ENCODE assay signal across 1 cellular context in genomic region chr7:102287465-102288146, GRCh38.
A peak's percentile ranks its signal among the peaks of the same experiment; 100 is the strongest.
TF ChIP-seq lines count a peak whose summit lies in the region.

No MANE protein-coding gene starts in this region.

TF ChIP-seq in HepG2, 621 proteins besides CTCF, POLR2A, EP300 and RAD21 (continued from another document and continues in another):
- TF ChIP-seq ZNF503 (CRISPR knock-in tag; IDR thresholded peaks at IDR 0.05) (no peak), TRIM24 (CRISPR knock-in tag; IDR thresholded peaks at IDR 0.05) (no peak), ETV5 (CRISPR knock-in tag; IDR thresholded peaks at IDR 0.05; ENCODE audit: borderline replicate concordance) (no peak), NAIF1 (CRISPR knock-in tag; IDR thresholded peaks at IDR 0.05; ENCODE audit: borderline replicate concordance) (no peak), SOX13 (IDR thresholded peaks at IDR 0.05) (no peak), SOX13 (CRISPR knock-in tag; conservative IDR thresholded peaks at IDR 0.05 in 1 of 2, IDR thresholded peaks at IDR 0.05 in 1 of 2) (no peak), SYNCRIP (IDR thresholded peaks at IDR 0.05; ENCODE audit: insufficient read depth, low read depth, low read length) (no peak), ZNF18 (CRISPR knock-in tag; IDR thresholded peaks at IDR 0.05; ENCODE audit: insufficient replicate concordance) (no peak), CBX5 (CRISPR knock-in tag; IDR thresholded peaks at IDR 0.05; ENCODE audit: borderline replicate concordance) (no peak), ZNF562 (CRISPR knock-in tag; IDR thresholded peaks at IDR 0.05; ENCODE audit: borderline replicate concordance) (no peak), SOX6 (IDR thresholded peaks at IDR 0.05) (no peak), SOX6 (CRISPR knock-in tag; IDR thresholded peaks at IDR 0.05) (0 out of 2 replicates have a peak, but pooled peaks have one; percentile 17), NFE2L1 (CRISPR knock-in tag; IDR thresholded peaks at IDR 0.05; ENCODE audit: borderline replicate concordance) (peak; percentile 31; the same call in 1 of the 2 replicates), PAX8 (CRISPR knock-in tag; IDR thresholded peaks at IDR 0.05; ENCODE audit: borderline replicate concordance) (no peak), TRAFD1 (CRISPR knock-in tag; IDR thresholded peaks at IDR 0.05; ENCODE audit: borderline replicate concordance) (no peak), HOXA9 (CRISPR knock-in tag; IDR thresholded peaks at IDR 0.05; ENCODE audit: borderline replicate concordance) (no peak), THYN1 (CRISPR knock-in tag; IDR thresholded peaks at IDR 0.05; ENCODE audit: borderline replicate concordance, low read depth) (no peak), ZNF768 (CRISPR knock-in tag; IDR thresholded peaks at IDR 0.05) (no peak; the same call in 1 of the 2 replicates), ZFP82 (CRISPR knock-in tag; IDR thresholded peaks at IDR 0.05; ENCODE audit: borderline replicate concordance) (0 out of 2 replicates have a peak, but pooled peaks have one; percentile 14), KLF16 (CRISPR knock-in tag; IDR thresholded peaks at IDR 0.05) (no peak), GABPA (IDR thresholded peaks at IDR 0.05; ENCODE audit: low read depth, low read length) (no peak), GABPA (CRISPR knock-in tag; IDR thresholded peaks at IDR 0.05; ENCODE audit: low read depth) (no peak), BHLHE40 (IDR thresholded peaks at IDR 0.05; ENCODE audit: low read length) (no peak), ZNF430 (CRISPR knock-in tag; IDR thresholded peaks at IDR 0.05) (no peak), KDM6A (CRISPR knock-in tag; IDR thresholded peaks at IDR 0.05; ENCODE audit: low read depth) (no peak), JARID2 (CRISPR knock-in tag; IDR thresholded peaks at IDR 0.05; ENCODE audit: insufficient replicate concordance) (no peak), SMAD9 (CRISPR knock-in tag; IDR thresholded peaks at IDR 0.05) (no peak), CAMTA2 (CRISPR knock-in tag; IDR thresholded peaks at IDR 0.05; ENCODE audit: borderline replicate concordance) (0 out of 2 replicates have a peak, but pooled peaks have one; percentile 34), AGO2 (optimal IDR thresholded peaks at IDR 0.05; ENCODE audit: low read depth, low read length) (no peak), GLI4 (CRISPR knock-in tag; IDR thresholded peaks at IDR 0.05; ENCODE audit: borderline replicate concordance) (no peak), ZSCAN31 (CRISPR knock-in tag; IDR thresholded peaks at IDR 0.05; ENCODE audit: low read depth) (no peak), ZC3H13 (CRISPR knock-in tag; IDR thresholded peaks at IDR 0.05) (no peak), ZNF136 (CRISPR knock-in tag; IDR thresholded peaks at IDR 0.05; ENCODE audit: low read depth) (no peak), FOXC1 (CRISPR knock-in tag; IDR thresholded peaks at IDR 0.05; ENCODE audit: borderline replicate concordance) (0 out of 2 replicates have a peak, but pooled peaks have one; percentile 35), TCF12 (IDR thresholded peaks at IDR 0.05) (no peak), TCF12 (CRISPR knock-in tag; IDR thresholded peaks at IDR 0.05) (0 out of 2 replicates have a peak, but pooled peaks have one; percentile 31), FOXM1 (CRISPR knock-in tag; IDR thresholded peaks at IDR 0.05) (no peak), ELF1 (CRISPR knock-in tag; IDR thresholded peaks at IDR 0.05) (no peak), ZSCAN21 (CRISPR knock-in tag; IDR thresholded peaks at IDR 0.05; ENCODE audit: borderline replicate concordance) (no peak), ZFX (CRISPR knock-in tag; IDR thresholded peaks at IDR 0.05; ENCODE audit: low read depth) (peak; percentile 34; the same call in 1 of the 2 replicates), ZNF577 (CRISPR knock-in tag; IDR thresholded peaks at IDR 0.05; ENCODE audit: borderline replicate concordance, low read depth) (no peak), ZNF335 (CRISPR knock-in tag; IDR thresholded peaks at IDR 0.05) (no peak), GFI1 (CRISPR knock-in tag; IDR thresholded peaks at IDR 0.05; ENCODE audit: borderline replicate concordance) (0 out of 2 replicates have a peak, but pooled peaks have one; percentile 27), ZNF687 (CRISPR knock-in tag; IDR thresholded peaks at IDR 0.05) (peak; percentile 66), CC2D1A (CRISPR knock-in tag; IDR thresholded peaks at IDR 0.05) (no peak), ZNF468 (CRISPR knock-in tag; IDR thresholded peaks at IDR 0.05) (no peak), LRRFIP1 (CRISPR knock-in tag; conservative IDR thresholded peaks at IDR 0.05) (no peak), NR3C1 (CRISPR knock-in tag; IDR thresholded peaks at IDR 0.05) (no peak), ZNF333 (CRISPR knock-in tag; IDR thresholded peaks at IDR 0.05; ENCODE audit: borderline replicate concordance) (0 out of 2 replicates have a peak, but pooled peaks have one; percentile 31), PATZ1 (CRISPR knock-in tag; IDR thresholded peaks at IDR 0.05) (0 out of 2 replicates have a peak, but pooled peaks have one; percentile 20), SP140L (CRISPR knock-in tag; IDR thresholded peaks at IDR 0.05; ENCODE audit: borderline replicate concordance) (no peak), ZNF276 (CRISPR knock-in tag; IDR thresholded peaks at IDR 0.05; ENCODE audit: low read depth) (no peak), KDM1A (CRISPR knock-in tag; IDR thresholded peaks at IDR 0.05) (no peak), ZFY (CRISPR knock-in tag; IDR thresholded peaks at IDR 0.05) (no peak; the same call in 1 of the 2 replicates), HNF4G (IDR thresholded peaks at IDR 0.05; ENCODE audit: borderline replicate concordance, low read depth, low read length) (no peak), HNF4G (CRISPR knock-in tag; IDR thresholded peaks at IDR 0.05; ENCODE audit: borderline replicate concordance, low read depth) (no peak), SMARCC2 (IDR thresholded peaks at IDR 0.05) (no peak), HDAC1 (CRISPR knock-in tag; IDR thresholded peaks at IDR 0.05) (0 out of 2 replicates have a peak, but pooled peaks have one; percentile 30)
